In the genomic region with DNA sequence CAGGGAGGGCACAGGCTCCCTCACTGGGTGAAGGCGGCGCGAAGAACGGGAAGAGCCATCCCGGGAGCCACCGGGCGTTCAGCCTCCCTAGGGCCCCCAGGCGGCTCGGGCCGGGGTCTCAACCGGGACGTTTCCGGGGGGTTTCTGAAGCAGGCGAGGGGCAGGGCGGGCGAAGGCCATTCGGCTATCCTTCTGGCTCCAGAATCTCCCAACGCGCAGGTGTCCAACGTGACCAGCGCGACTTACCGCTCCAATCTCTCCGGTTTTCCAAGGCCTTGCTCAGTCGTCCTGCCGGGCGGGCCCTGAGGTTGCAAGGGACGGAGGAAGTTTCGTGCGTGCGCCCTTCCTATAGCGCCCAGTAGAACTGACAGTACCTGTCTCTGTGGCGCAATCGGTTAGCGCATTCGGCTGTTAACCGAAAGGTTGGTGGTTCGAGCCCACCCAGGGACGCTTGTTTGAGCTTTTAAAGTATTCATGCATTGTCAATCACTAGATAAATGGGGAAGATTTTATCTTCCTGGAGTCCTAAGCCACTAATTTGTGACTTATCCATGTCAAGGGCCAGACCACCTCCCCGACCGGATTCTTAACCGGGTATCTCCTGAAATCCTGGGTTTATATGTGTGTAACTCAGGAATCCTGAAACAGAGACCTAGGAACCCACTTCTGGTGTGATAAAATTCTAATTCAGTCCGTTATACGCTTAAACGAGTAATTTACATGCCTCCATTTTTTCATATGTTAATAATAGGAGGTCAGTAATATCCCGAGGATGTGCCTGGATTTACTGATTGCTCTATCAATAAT, we compare ENCODE assay signal across 8 cellular contexts. TPM values are rescaled to one million over a fixed set of nuclear protein-coding genes. Genes with fewer than 3 reads are reported as not detected.
DNase-seq lines count a peak whose midpoint lies in the region; ATAC-seq, FAIRE-seq and TF ChIP-seq lines count a peak whose summit lies in the region.
"Not testable (repeated sequence)": the region's sequence is repeated elsewhere in the genome, so short reads cannot be mapped to it uniquely, and the experiment has no call there.

No MANE protein-coding gene starts in this region.

- not testable (repeated sequence) for H3K9me2 ChIP-seq in PC-3 (replicated peaks; ENCODE audit: low read length)

- H3K79me2 ChIP-seq in PC-3 (ENCODE audit: low read length), result not testable (repeated sequence)

- H2AFZ ChIP-seq in PC-3 (ENCODE audit: low read length), result peak overlapping the region; percentile 84

- BruUV-seq in PC-3 (replicated peaks; lab: Mats Ljungman, UMichigan), result TSS peak; percentile 94

- TF ChIP-seq CTCF in AG09309 (IDR thresholded peaks at IDR 0.05; ENCODE audit: control insufficient read depth, insufficient read depth, low read depth, low read length, missing control alignments), result peak; percentile 2
- TF ChIP-seq CTCF in PC-3 (conservative IDR thresholded peaks at IDR 0.05; ENCODE audit: low read depth, low read length); bronchial epithelial cell (IDR thresholded peaks at IDR 0.05; ENCODE audit: insufficient read depth, low read length, severe bottlenecking); left ventricle myocardium inferior (IDR thresholded peaks at IDR 0.05; ENCODE audit: borderline replicate concordance); nephron progenitor cell (IDR thresholded peaks at IDR 0.05): not testable (repeated sequence)

- not testable (repeated sequence) for H3K4me1 Mint-ChIP-seq in nephron progenitor cell

- POLR2A ChIA-PET in PC-3 (lab: Charles Lee; ENCODE audit: unreplicated experiment), result not testable (repeated sequence)

- H4K20me1 ChIP-seq in PC-3 (ENCODE audit: low read length), result not testable (repeated sequence)

- H3K9ac ChIP-seq in PC-3 (ENCODE audit: low read length), result peak overlapping the region; percentile 61

- H3K9me3 Mint-ChIP-seq in nephron progenitor cell, result not testable (repeated sequence)

- not testable (repeated sequence) for H3K36me3 Mint-ChIP-seq in nephron progenitor cell (ENCODE audit: low read depth)

- H3F3A ChIP-seq in PC-3 (ENCODE audit: low read length, unreplicated experiment), result not testable (repeated sequence)

- DNase-seq in AG09309 (ENCODE audit: low read depth); left ventricle myocardium inferior: not testable (repeated sequence)
- DNase-seq in HS-5 (ENCODE audit: low read depth) (peak; percentile 19), PC-3 (peak; percentile 82), bronchial epithelial cell (ENCODE audit: low read depth) (peak; percentile 67), nephron progenitor cell (peak; percentile 66)
- DNase-seq in activated CD8-positive, alpha-beta memory T cell treated with anti-CD3 and anti-CD28 coated beads for 48 hours (ENCODE audit: low read depth in 2 of 3, low spot score in 2 of 3), result peak; percentile 18 to 60 (median 35)
- DNase-seq in stimulated activated CD4-positive, alpha-beta T cell treated with anti-CD3 and anti-CD28 coated beads, TNF-alpha, amount 100 ng/mL, for 1 hour (ENCODE audit: low read depth in 3 of 3, low spot score in 1 of 3), result peak in 2 of 3 donors; percentile 8 to 61

- H3K9me3 ChIP-seq in PC-3 (ENCODE audit: low read length); left ventricle myocardium inferior (replicated peaks): not testable (repeated sequence)

- not testable (repeated sequence) for H3K27me3 Mint-ChIP-seq in nephron progenitor cell (ENCODE audit: low read depth, poor library complexity)

- ATAC-seq in PC-3, result not testable (repeated sequence)

- peak overlapping the region; percentile 84 for H3K4me2 ChIP-seq in PC-3 (ENCODE audit: low read length)

- peak overlapping the region; percentile 48 for H3K27ac ChIP-seq in PC-3 (ENCODE audit: low read length)
- H3K27ac ChIP-seq in left ventricle myocardium inferior (replicated peaks), result peak overlapping the region; percentile 59

- H3K36me3 ChIP-seq in PC-3 (ENCODE audit: low read depth, low read length); bronchial epithelial cell (ENCODE audit: control insufficient read depth, insufficient read depth, low read length): not testable (repeated sequence)
- H3K36me3 ChIP-seq in left ventricle myocardium inferior, result peaks cover 15% of the 10 kb centered on the region

- H3K27me3 ChIP-seq in PC-3 (ENCODE audit: low read length); bronchial epithelial cell (ENCODE audit: control insufficient read depth, insufficient read depth, low read length); left ventricle myocardium inferior (ENCODE audit: low read depth): not testable (repeated sequence)

- peak overlapping the region; percentile 33 for H3K27ac Mint-ChIP-seq in nephron progenitor cell

- not testable (repeated sequence) for FAIRE-seq in bronchial epithelial cell (lab: Jason Lieb, UNC)

- H3K4me3 Mint-ChIP-seq in nephron progenitor cell, result peak overlapping the region; percentile 91

- peak overlapping the region; percentile 42 for H3K4me3 ChIP-seq in AG09309 (ENCODE audit: control insufficient read depth, low read depth, low read length)
- peak overlapping the region; percentile 73 for H3K4me3 ChIP-seq in PC-3 (ENCODE audit: low read length)
- H3K4me3 ChIP-seq in bronchial epithelial cell (ENCODE audit: low read depth, low read length), result peak overlapping the region; percentile 43
- H3K4me3 ChIP-seq in left ventricle myocardium inferior, result peak overlapping the region; percentile 64

- intact Hi-C loops in PC-3 (cut with micrococcal nuclease); left ventricle myocardium inferior (cut with micrococcal nuclease): not testable (repeated sequence)

- H3K4me1 ChIP-seq in PC-3 (ENCODE audit: insufficient read depth, low read length); left ventricle myocardium inferior: not testable (repeated sequence)

- CTCF ChIA-PET in PC-3 (lab: Charles Lee), result not testable (repeated sequence)

RNA-seq across cellular contexts. Expression of a gene that starts 42.4 kb away (rescaled TPM):
- total RNA-seq in PC-3 (2014; rRNA removed), result 40.5 and 43.9 TPM in 2 replicates
- total RNA-seq in bronchial epithelial cell, result 29.0 and 29.7 TPM in 2 replicates
- total RNA-seq in left ventricle myocardium inferior, result 7.6 TPM

RNA-seq across cellular contexts. Expression of a gene that starts 45.7 kb away (rescaled TPM):
- not detected in 2 replicates for total RNA-seq in PC-3 (2014; rRNA removed)
- total RNA-seq in bronchial epithelial cell, result not detected in 2 replicates
- total RNA-seq in left ventricle myocardium inferior, result not detected
